ENCODE assay signal across 8 cellular contexts in genomic region chr14:103520269-103520656, GRCh38. TPM values are rescaled to one million over a fixed set of nuclear protein-coding genes. Genes with fewer than 3 reads are reported as not detected.
A peak's percentile ranks its signal among the peaks of the same experiment; 100 is the strongest.
DNase-seq lines count a peak whose midpoint lies in the region; ATAC-seq and TF ChIP-seq lines count a peak whose summit lies in the region.

No MANE protein-coding gene starts in this region.

- H3K27ac ChIP-seq in mucosa of rectum (ENCODE audit: low read depth in 2 of 2, low read length in 2 of 2) = peak overlapping the region; percentile 80 to 91

- TF ChIP-seq CTCF in brain (conservative IDR thresholded peaks at IDR 0.05) (no peak), type B pancreatic cell (conservative IDR thresholded peaks at IDR 0.05) (no peak)

- CTCF ChIA-PET in activated naive CD4-positive, alpha-beta T cell treated with anti-CD3 and anti-CD28 coated beads, Interleukin-2, amount 10 ng/mL, durations not matched to agents 7 days and 5 days (lab: Charles Lee) = interaction anchor here (1.0 to 3.8 kb wide), 5 partner anchors 8 to 44 kb away, joined by 4 to 33 read pairs (median 4); partner anchors contain the start of gene TRMT61A

- DNase-seq in activated naive CD4-positive, alpha-beta T cell treated with anti-CD3 and anti-CD28 coated beads, Interleukin-2, amount 10 ng/mL, durations not matched to agents 7 days and 5 days = no peak
- no peak for DNase-seq in activated naive CD4-positive, alpha-beta T cell treated with anti-CD3 and anti-CD28 coated beads, Interleukin-2, amount 50 U/mL, for 72 hours (ENCODE audit: low spot score in 2 of 2)
- DNase-seq in type B pancreatic cell (ENCODE audit: extremely low spot score, unreplicated experiment) = no peak
- no peak for DNase-seq in Kasumi-1 (lab: John Stamatoyannopoulos, UW)
- DNase-seq in NCI-H187 (lab: John Stamatoyannopoulos, UW) = no peak

- peak overlapping the region; percentile 70 to 86 for H3K4me3 ChIP-seq in mucosa of rectum (ENCODE audit: low read length in 2 of 2)

- H3K36me3 Mint-ChIP-seq in activated naive CD4-positive, alpha-beta T cell treated with anti-CD3 and anti-CD28 coated beads, Interleukin-2, amount 10 ng/mL, durations not matched to agents 7 days and 5 days = no peaks in the 10 kb centered on the region
- H3K36me3 Mint-ChIP-seq in activated naive CD4-positive, alpha-beta T cell treated with anti-CD3 and anti-CD28 coated beads, Interleukin-2, amount 50 U/mL, for 72 hours = no peaks in the 10 kb centered on the region
- H3K36me3 Mint-ChIP-seq in brain (peaks cover 9% of the 10 kb centered on the region), type B pancreatic cell (no peaks in the 10 kb centered on the region)

- peaks cover 20% of the 10 kb centered on the region for H3K4me1 Mint-ChIP-seq in activated naive CD4-positive, alpha-beta T cell treated with anti-CD3 and anti-CD28 coated beads, Interleukin-2, amount 10 ng/mL, durations not matched to agents 7 days and 5 days
- H3K4me1 Mint-ChIP-seq in brain (peaks cover 54% of the 10 kb centered on the region), type B pancreatic cell (ENCODE audit: unreplicated experiment) (peaks cover 20% of the 10 kb centered on the region)

- H3K27me3 ChIP-seq in mucosa of rectum (ENCODE audit: control insufficient read depth in 2 of 2, insufficient read depth in 2 of 2, low read length in 2 of 2) = no peaks in the 10 kb centered on the region

- H3K9me3 Mint-ChIP-seq in activated naive CD4-positive, alpha-beta T cell treated with anti-CD3 and anti-CD28 coated beads, Interleukin-2, amount 10 ng/mL, durations not matched to agents 7 days and 5 days = no peaks in the 10 kb centered on the region
- H3K9me3 Mint-ChIP-seq in activated naive CD4-positive, alpha-beta T cell treated with anti-CD3 and anti-CD28 coated beads, Interleukin-2, amount 50 U/mL, for 72 hours = no peaks in the 10 kb centered on the region
- no peaks in the 10 kb centered on the region for H3K9me3 Mint-ChIP-seq in brain
- no peaks in the 10 kb centered on the region for H3K9me3 Mint-ChIP-seq in type B pancreatic cell

- H3K27me3 Mint-ChIP-seq in activated naive CD4-positive, alpha-beta T cell treated with anti-CD3 and anti-CD28 coated beads, Interleukin-2, amount 10 ng/mL, durations not matched to agents 7 days and 5 days = peaks cover 63% of the 10 kb centered on the region
- H3K27me3 Mint-ChIP-seq in brain = no peaks in the 10 kb centered on the region
- H3K27me3 Mint-ChIP-seq in type B pancreatic cell = peaks cover 13% of the 10 kb centered on the region

- H3K9me3 ChIP-seq in mucosa of rectum (ENCODE audit: control insufficient read depth in 2 of 2, low read length in 2 of 2) = no peaks in the 10 kb centered on the region

- peak overlapping the region; percentile 15 for H3K4me3 Mint-ChIP-seq in activated naive CD4-positive, alpha-beta T cell treated with anti-CD3 and anti-CD28 coated beads, Interleukin-2, amount 10 ng/mL, durations not matched to agents 7 days and 5 days
- peak overlapping the region; percentile 75 to 84 (median 83) for H3K4me3 Mint-ChIP-seq in brain
- peak overlapping the region; percentile 78 for H3K4me3 Mint-ChIP-seq in type B pancreatic cell

- peaks cover 42 to 51% of the 10 kb centered on the region in 2 donors for H3K4me1 ChIP-seq in mucosa of rectum (ENCODE audit: control insufficient read depth in 2 of 2, insufficient read depth in 2 of 2, low read length in 2 of 2)

- no peak overlapping the region for H3K27ac Mint-ChIP-seq in activated naive CD4-positive, alpha-beta T cell treated with anti-CD3 and anti-CD28 coated beads, Interleukin-2, amount 10 ng/mL, durations not matched to agents 7 days and 5 days
- H3K27ac Mint-ChIP-seq in activated naive CD4-positive, alpha-beta T cell treated with anti-CD3 and anti-CD28 coated beads, Interleukin-2, amount 50 U/mL, for 72 hours = peak overlapping the region in 1 of 2 donors; percentile 44
- H3K27ac Mint-ChIP-seq in brain (peak overlapping the region in 3 of 5 experiments; percentile 89 to 95 (median 93)), type B pancreatic cell (peak overlapping the region; percentile 79)

- H3K9ac ChIP-seq in mucosa of rectum (ENCODE audit: low read depth in 1 of 2, low read length in 2 of 2) = peak overlapping the region; percentile 6 to 92

- ATAC-seq in activated naive CD4-positive, alpha-beta T cell treated with anti-CD3 and anti-CD28 coated beads, Interleukin-2, amount 50 U/mL, for 72 hours = no peak
- no peak for ATAC-seq in GM19351 (IDR thresholded peaks at IDR 0.05; ENCODE audit: unreplicated experiment)

- H3K36me3 ChIP-seq in mucosa of rectum (ENCODE audit: control insufficient read depth in 2 of 2, insufficient read depth in 2 of 2, low read length in 2 of 2) = peaks cover 14 to 16% of the 10 kb centered on the region in 2 donors

RNA-seq across cellular contexts. Expression of gene CKB, which starts 2.4 kb away (rescaled TPM):
- total RNA-seq in activated naive CD4-positive, alpha-beta T cell treated with anti-CD3 and anti-CD28 coated beads, Interleukin-2, amount 50 U/mL, for 72 hours = 1 to 10 TPM; 2.6 to 9.4 TPM
- 2,462 TPM for polyA plus RNA-seq in brain (ENCODE audit: insufficient read depth, low read depth, low replicate concordance)
- 180 and 323 TPM in 2 replicates for total RNA-seq in type B pancreatic cell (ENCODE audit: low replicate concordance)

RNA-seq across cellular contexts. Expression of gene TRMT61A, which starts 8.7 kb away (rescaled TPM):
- 1 to 10 TPM; 5.6 to 9.2 TPM for total RNA-seq in activated naive CD4-positive, alpha-beta T cell treated with anti-CD3 and anti-CD28 coated beads, Interleukin-2, amount 50 U/mL, for 72 hours
- 17.1 TPM for polyA plus RNA-seq in brain (ENCODE audit: insufficient read depth, low read depth, low replicate concordance)
- total RNA-seq in type B pancreatic cell (ENCODE audit: low replicate concordance) = 10.8 and 12.4 TPM in 2 replicates

RNA-seq across cellular contexts. Expression of gene BAG5, which starts 42.2 kb away (rescaled TPM):
- total RNA-seq in activated naive CD4-positive, alpha-beta T cell treated with anti-CD3 and anti-CD28 coated beads, Interleukin-2, amount 50 U/mL, for 72 hours = 10 to 100 TPM; 15.6 to 24.1 TPM
- polyA plus RNA-seq in brain (ENCODE audit: insufficient read depth, low read depth, low replicate concordance) = 19.6 TPM
- 23.3 and 30.5 TPM in 2 replicates for total RNA-seq in type B pancreatic cell (ENCODE audit: low replicate concordance)

RNA-seq across cellular contexts. Expression of gene COA8, which starts 42.5 kb away (rescaled TPM):
- 10 to 100 TPM; 14.1 to 39.9 TPM for total RNA-seq in activated naive CD4-positive, alpha-beta T cell treated with anti-CD3 and anti-CD28 coated beads, Interleukin-2, amount 50 U/mL, for 72 hours
- polyA plus RNA-seq in brain (ENCODE audit: insufficient read depth, low read depth, low replicate concordance) = 83.6 TPM
- 39.8 and 42.5 TPM in 2 replicates for total RNA-seq in type B pancreatic cell (ENCODE audit: low replicate concordance)

Comparison
In these comparisons a context has a peak if more than half of its experiments do, and no peak if none do; other contexts are left out.
1. H3K4me3 Mint-ChIP-seq: peak in every context shown above with its lines; median percentile 83 in brain; 78 in type B pancreatic cell; 15 in activated naive CD4-positive, alpha-beta T cell treated with anti-CD3 and anti-CD28 coated beads, Interleukin-2, amount 10 ng/mL, durations not matched to agents 7 days and 5 days.
2. RNA of gene CKB, which starts 2.4 kb away (total RNA-seq): 180 to 323 TPM in type B pancreatic cell; 2.6 to 9.4 TPM in activated naive CD4-positive, alpha-beta T cell treated with anti-CD3 and anti-CD28 coated beads, Interleukin-2, amount 50 U/mL, for 72 hours; every median in the first group is over 10 times any median in the second.